10 cellular contexts compared by ENCODE assay signal in the genomic region with DNA sequence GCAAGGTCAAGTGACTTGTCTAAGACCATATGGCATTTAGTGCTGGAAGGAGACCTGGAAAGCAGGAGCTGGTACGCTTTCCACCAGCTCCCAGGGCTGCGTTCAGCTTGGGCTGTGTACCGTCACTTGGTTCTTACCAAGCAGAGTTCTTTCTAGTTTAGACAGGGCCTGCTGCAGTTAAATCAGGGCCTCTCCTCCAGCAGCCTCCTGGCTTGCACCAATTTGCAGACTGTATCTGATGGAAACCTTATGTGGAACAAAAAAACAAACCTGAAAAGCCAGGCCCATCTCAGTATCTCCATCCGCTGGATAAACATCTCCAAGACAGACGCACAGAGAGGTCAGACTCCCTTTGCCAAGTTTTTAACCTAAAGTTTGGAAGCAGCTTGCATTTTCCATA.
DNase-seq lines count a peak whose midpoint lies in the region; ATAC-seq, FAIRE-seq and TF ChIP-seq lines count a peak whose summit lies in the region.
"Had no signal": no experiment of that assay in that cellular context is flagged by ENCODE, and none has a peak within 500 bp of the region (broad histone marks: within the 10 kb centered on the region; RNA-seq: fewer than 3 reads in every experiment).

No MANE protein-coding gene starts in this region.

- H3K9me3 ChIP-seq in astrocyte (ENCODE audit: insufficient read depth, low read depth, low read length), result no peaks in the 10 kb centered on the region
- H3K9me3 ChIP-seq in neural progenitor cell (ENCODE audit: low read depth), result peaks cover 5% of the 10 kb centered on the region

- FAIRE-seq in astrocyte (lab: Jason Lieb, UNC), result peak; percentile 23

- H4K20me1 ChIP-seq in astrocyte (ENCODE audit: insufficient read depth, low read length), result no peaks in the 10 kb centered on the region
- H4K20me1 ChIP-seq in neural progenitor cell (ENCODE audit: low read depth), result no peaks in the 10 kb centered on the region

- H3K4me2 ChIP-seq in astrocyte (ENCODE audit: low read length) (no peak overlapping the region), neural progenitor cell (no peak overlapping the region)

- H3K9me3 Mint-ChIP-seq in astrocyte (ENCODE audit: unreplicated experiment) (peaks cover 3% of the 10 kb centered on the region), neural progenitor cell (peaks cover 19% of the 10 kb centered on the region), type B pancreatic cell (peaks cover 4% of the 10 kb centered on the region)
- H3K9me3 Mint-ChIP-seq in activated T-helper 1 cell treated with anti-CD3 and anti-CD28 coated beads, Interleukin-12 subunit alpha, Interleukin-12 subunit beta, Interleukin-2, Interleukin-4 antibody, amounts not matched to agents 30 ng/mL and 10 ng/mL and 1 ng/mL, durations not matched to agents 14 hours and 24 hours and 36 hours, result peaks cover 8% of the 10 kb centered on the region

- no peaks in the 10 kb centered on the region for H3K27me3 Mint-ChIP-seq in astrocyte (ENCODE audit: low read depth, unreplicated experiment)
- peaks cover 2% of the 10 kb centered on the region for H3K27me3 Mint-ChIP-seq in neural progenitor cell (ENCODE audit: insufficient read depth, low read depth)
- no peaks in the 10 kb centered on the region for H3K27me3 Mint-ChIP-seq in type B pancreatic cell
- H3K27me3 Mint-ChIP-seq in activated T-helper 1 cell treated with anti-CD3 and anti-CD28 coated beads, Interleukin-12 subunit alpha, Interleukin-12 subunit beta, Interleukin-2, Interleukin-4 antibody, amounts not matched to agents 30 ng/mL and 10 ng/mL and 1 ng/mL, durations not matched to agents 14 hours and 24 hours and 36 hours (ENCODE audit: insufficient read depth), result peaks cover 2% of the 10 kb centered on the region

- no peaks in the 10 kb centered on the region for H3K36me3 ChIP-seq in astrocyte (ENCODE audit: insufficient read depth, low read length)
- peaks cover 5% of the 10 kb centered on the region for H3K36me3 ChIP-seq in neural progenitor cell

- DNase-seq in astrocyte (ENCODE audit: low read depth), result no peak
- DNase-seq in globus pallidus (ENCODE audit: low spot score), result peak; percentile 51
- no peak for DNase-seq in neural progenitor cell (ENCODE audit: low spot score)
- no peak for DNase-seq in type B pancreatic cell (ENCODE audit: extremely low spot score, unreplicated experiment)
- DNase-seq in cerebellum (ENCODE audit: low spot score), result no peak
- DNase-seq in NCI-H2081 treated with DMSO at 0.1 percent for 48 hours (lab: John Stamatoyannopoulos, UW), result no peak
- DNase-seq in stimulated activated naive CD8-positive, alpha-beta T cell treated with anti-CD3 and anti-CD28 coated beads, Interleukin-15, Interleukin-2, amounts not matched to agents 100 U/mL and 50 U/mL, for 24 hours, result no peak
- no peak for DNase-seq in activated T-helper 1 cell treated with anti-CD3 and anti-CD28 coated beads, Interleukin-12 subunit alpha, Interleukin-12 subunit beta, Interleukin-2, Interleukin-4 antibody, amounts not matched to agents 30 ng/mL and 10 ng/mL and 1 ng/mL, durations not matched to agents 14 hours and 24 hours and 36 hours (ENCODE audit: low spot score)
- DNase-seq: activated CD4-positive, alpha-beta T cell treated with anti-CD3 and anti-CD28 coated beads, Interleukin-2, amount 50 U/mL, for 4 hours; CD4-positive, CD25-positive, alpha-beta regulatory T cell had no signal

- no peak overlapping the region for H3K27ac Mint-ChIP-seq in astrocyte (ENCODE audit: unreplicated experiment)
- no peak overlapping the region for H3K27ac Mint-ChIP-seq in neural progenitor cell
- H3K27ac Mint-ChIP-seq in type B pancreatic cell, result peak overlapping the region; percentile 57
- H3K27ac Mint-ChIP-seq in activated T-helper 1 cell treated with anti-CD3 and anti-CD28 coated beads, Interleukin-12 subunit alpha, Interleukin-12 subunit beta, Interleukin-2, Interleukin-4 antibody, amounts not matched to agents 30 ng/mL and 10 ng/mL and 1 ng/mL, durations not matched to agents 14 hours and 24 hours and 36 hours, result no peak overlapping the region
- H3K27ac Mint-ChIP-seq: CD4-positive, CD25-positive, alpha-beta regulatory T cell had no signal

- ATAC-seq in stimulated activated naive CD8-positive, alpha-beta T cell treated with anti-CD3 and anti-CD28 coated beads, Interleukin-15, Interleukin-2, amounts not matched to agents 100 U/mL and 50 U/mL, for 24 hours, result no peak

- H3K4me3 ChIP-seq in astrocyte (ENCODE audit: insufficient read depth, low read depth, low read length), result no peak overlapping the region
- no peak overlapping the region for H3K4me3 ChIP-seq in neural progenitor cell

- intact Hi-C loops in activated T-helper 1 cell treated with anti-CD3 and anti-CD28 coated beads, Interleukin-12 subunit alpha, Interleukin-12 subunit beta, Interleukin-2, Interleukin-4 antibody, amounts not matched to agents 30 ng/mL and 10 ng/mL and 1 ng/mL, durations not matched to agents 14 hours and 24 hours and 36 hours (cut with micrococcal nuclease), result no loop called here

- H3F3A ChIP-seq in neural progenitor cell (ENCODE audit: low read depth), result no peaks in the 10 kb centered on the region

- H3K27ac ChIP-seq in astrocyte (ENCODE audit: low read depth, low read length) (no peak overlapping the region), neural progenitor cell (no peak overlapping the region)

- no peak overlapping the region for H2AFZ ChIP-seq in astrocyte (ENCODE audit: low read depth, low read length)
- H2AFZ ChIP-seq in neural progenitor cell (replicated peaks), result peak overlapping the region; percentile 9

- H3K27me3 ChIP-seq in astrocyte (ENCODE audit: insufficient read depth, low read length) (no peaks in the 10 kb centered on the region), neural progenitor cell (no peaks in the 10 kb centered on the region)

- no peak for TF ChIP-seq CTCF in astrocyte (IDR thresholded peaks at IDR 0.05; ENCODE audit: insufficient read depth, low read depth, low read length)
- no peak for TF ChIP-seq CTCF in neural progenitor cell (IDR thresholded peaks at IDR 0.05)
- no peak for TF ChIP-seq CTCF in type B pancreatic cell (conservative IDR thresholded peaks at IDR 0.05)

- no peaks in the 10 kb centered on the region for H3K79me2 ChIP-seq in astrocyte (ENCODE audit: insufficient read depth, low read length)
- H3K79me2 ChIP-seq in neural progenitor cell (ENCODE audit: low read depth), result no peaks in the 10 kb centered on the region

- H3K9ac ChIP-seq in astrocyte (ENCODE audit: low read length), result no peak overlapping the region
- no peak overlapping the region for H3K9ac ChIP-seq in neural progenitor cell

- H3K4me1 Mint-ChIP-seq in astrocyte (ENCODE audit: low read depth, unreplicated experiment) (no peaks in the 10 kb centered on the region), neural progenitor cell (peaks cover 6% of the 10 kb centered on the region), type B pancreatic cell (ENCODE audit: unreplicated experiment) (peaks cover 10% of the 10 kb centered on the region)
- no peaks in the 10 kb centered on the region for H3K4me1 Mint-ChIP-seq in activated T-helper 1 cell treated with anti-CD3 and anti-CD28 coated beads, Interleukin-12 subunit alpha, Interleukin-12 subunit beta, Interleukin-2, Interleukin-4 antibody, amounts not matched to agents 30 ng/mL and 10 ng/mL and 1 ng/mL, durations not matched to agents 14 hours and 24 hours and 36 hours (ENCODE audit: low read depth)
- H3K4me1 Mint-ChIP-seq: CD4-positive, CD25-positive, alpha-beta regulatory T cell had no signal

- H3K4me3 Mint-ChIP-seq in astrocyte (ENCODE audit: unreplicated experiment), result no peak overlapping the region
- H3K4me3 Mint-ChIP-seq in neural progenitor cell, result no peak overlapping the region
- peak overlapping the region; percentile 57 for H3K4me3 Mint-ChIP-seq in type B pancreatic cell
- no peak overlapping the region for H3K4me3 Mint-ChIP-seq in activated T-helper 1 cell treated with anti-CD3 and anti-CD28 coated beads, Interleukin-12 subunit alpha, Interleukin-12 subunit beta, Interleukin-2, Interleukin-4 antibody, amounts not matched to agents 30 ng/mL and 10 ng/mL and 1 ng/mL, durations not matched to agents 14 hours and 24 hours and 36 hours
- H3K4me3 Mint-ChIP-seq: CD4-positive, CD25-positive, alpha-beta regulatory T cell had no signal

- H3K36me3 Mint-ChIP-seq in astrocyte (ENCODE audit: low read depth, unreplicated experiment) (no peaks in the 10 kb centered on the region), neural progenitor cell (no peaks in the 10 kb centered on the region), type B pancreatic cell (no peaks in the 10 kb centered on the region)
- no peaks in the 10 kb centered on the region for H3K36me3 Mint-ChIP-seq in activated T-helper 1 cell treated with anti-CD3 and anti-CD28 coated beads, Interleukin-12 subunit alpha, Interleukin-12 subunit beta, Interleukin-2, Interleukin-4 antibody, amounts not matched to agents 30 ng/mL and 10 ng/mL and 1 ng/mL, durations not matched to agents 14 hours and 24 hours and 36 hours (ENCODE audit: low read depth)

- H3K4me1 ChIP-seq in astrocyte (ENCODE audit: insufficient read depth, low read length) (no peaks in the 10 kb centered on the region), neural progenitor cell (peaks cover 6% of the 10 kb centered on the region)
